13 cellular contexts compared by ENCODE assay signal in the genomic region with DNA sequence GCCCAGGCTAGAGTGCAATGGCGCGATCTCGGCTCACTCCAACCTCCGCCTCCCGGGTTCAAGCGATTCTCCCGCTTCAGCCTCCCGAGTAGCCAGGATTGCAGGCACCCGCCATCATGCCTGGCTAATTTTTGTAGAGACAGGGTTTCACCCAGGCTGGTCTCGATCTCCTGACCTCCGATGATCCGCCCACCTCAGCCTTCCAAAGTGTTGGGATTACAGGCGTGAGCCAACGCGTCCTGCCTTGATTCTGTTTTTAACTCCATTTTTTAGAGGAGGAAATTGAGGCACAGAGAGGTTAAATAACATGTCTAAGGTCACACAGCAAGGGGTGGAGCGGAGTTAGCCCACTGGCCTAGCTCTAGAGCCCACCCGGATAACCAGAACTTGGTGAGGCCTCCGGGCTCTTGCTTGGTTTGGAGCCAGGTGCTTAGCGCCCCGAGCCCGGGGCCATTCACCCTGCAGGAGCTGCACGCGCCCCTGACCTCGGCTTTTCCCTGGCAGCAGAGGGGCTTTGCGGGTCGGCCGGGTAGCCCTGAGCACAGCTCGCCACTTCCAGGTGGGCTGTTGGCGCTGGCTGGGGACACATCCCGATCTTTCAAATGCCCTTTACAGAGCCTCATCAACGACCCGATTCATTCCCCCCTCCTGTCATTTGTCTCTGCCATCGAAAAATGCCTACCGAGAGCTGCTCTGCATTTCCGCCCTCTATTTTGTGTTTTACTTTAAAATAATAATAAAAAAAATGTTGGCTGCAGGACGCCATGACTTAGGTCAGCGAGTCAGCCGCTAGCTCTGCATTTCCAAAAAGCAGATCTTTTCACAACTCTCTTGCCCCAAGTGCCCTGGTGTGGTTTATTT. TPM values are rescaled to one million over a fixed set of nuclear protein-coding genes. Genes with fewer than 3 reads are reported as not detected.
DNase-seq lines count a peak whose midpoint lies in the region; ATAC-seq and TF ChIP-seq lines count a peak whose summit lies in the region.
"Had no signal": no experiment of that assay in that cellular context is flagged by ENCODE, and none has a peak within 500 bp of the region (broad histone marks: within the 10 kb centered on the region; RNA-seq: fewer than 3 reads in every experiment).

No MANE protein-coding gene starts in this region.

- no peak overlapping the region for H3K27ac ChIP-seq in mesodermal cell (ENCODE audit: low read depth, low read length, severe bottlenecking)
- H3K27ac ChIP-seq in upper lobe of left lung: no peak overlapping the region
- no peak overlapping the region for H3K27ac ChIP-seq in left lung
- H3K27ac ChIP-seq: neutrophil, tibial artery had no signal

- H3K9me3 ChIP-seq in mesodermal cell (ENCODE audit: control insufficient read depth, low read length) (no peaks in the 10 kb centered on the region), upper lobe of left lung (no peaks in the 10 kb centered on the region), left lung (no peaks in the 10 kb centered on the region)
- H3K9me3 ChIP-seq: neutrophil, tibial artery had no signal

- no peaks in the 10 kb centered on the region for H3K36me3 ChIP-seq in mesodermal cell (ENCODE audit: control insufficient read depth, insufficient read depth, low read length)
- H3K36me3 ChIP-seq in upper lobe of left lung: no peaks in the 10 kb centered on the region
- no peaks in the 10 kb centered on the region for H3K36me3 ChIP-seq in left lung
- H3K36me3 ChIP-seq: neutrophil, tibial artery had no signal

- DNase-seq in activated naive CD8-positive, alpha-beta T cell treated with anti-CD3 and anti-CD28 coated beads, Interleukin-2, amount 50 U/mL, for 24 hours: no peak
- DNase-seq in effector memory CD8-positive, alpha-beta T cell: no peak
- DNase-seq in upper lobe of left lung: peak; percentile 7 to 57
- no peak for DNase-seq in left lung
- DNase-seq: NCI-H748 treated with DMSO at 0.1 percent for 48 hours had no signal

- H3K27me3 ChIP-seq in upper lobe of left lung (peaks cover 3 to 85% (median 35%) of the 10 kb centered on the region in 4 donors), left lung (peaks cover 100% of the 10 kb centered on the region in 2 donors)

- TF ChIP-seq CTCF in upper lobe of left lung (IDR thresholded peaks at IDR 0.05): no peak
- TF ChIP-seq CTCF in left lung (IDR thresholded peaks at IDR 0.05): no peak

- H3K36me3 Mint-ChIP-seq in activated naive CD8-positive, alpha-beta T cell: no peaks in the 10 kb centered on the region
- H3K36me3 Mint-ChIP-seq in activated naive CD8-positive, alpha-beta T cell treated with anti-CD3 and anti-CD28 coated beads, Interleukin-2, amount 50 U/mL, for 24 hours (ENCODE audit: low read depth): no peaks in the 10 kb centered on the region
- H3K36me3 Mint-ChIP-seq in effector memory CD8-positive, alpha-beta T cell (ENCODE audit: insufficient read depth): no peaks in the 10 kb centered on the region

- WGBS in mesodermal cell (ENCODE audit: insufficient coverage in 2 of 2), 2 experiments: 5 to 6% methylated on average over 30 to 35 of the region's 38 CpGs
- WGBS in upper lobe of left lung, 2 donors: 9 to 12% methylated on average over 33 to 38 of the region's 38 CpGs

- peak overlapping the region; percentile 65 for H3K4me3 Mint-ChIP-seq in activated naive CD8-positive, alpha-beta T cell
- no peak overlapping the region for H3K4me3 Mint-ChIP-seq in activated naive CD8-positive, alpha-beta T cell treated with anti-CD3 and anti-CD28 coated beads, Interleukin-2, amount 50 U/mL, for 24 hours
- peak overlapping the region; percentile 34 to 56 for H3K4me3 Mint-ChIP-seq in effector memory CD8-positive, alpha-beta T cell

- H3K4me3 ChIP-seq in mesodermal cell (ENCODE audit: extremely low read depth, insufficient read depth, low read length, poor library complexity, severe bottlenecking) (peak overlapping the region; percentile 18), upper lobe of left lung (no peak overlapping the region), left lung (no peak overlapping the region)

- H3K27me3 Mint-ChIP-seq in activated naive CD8-positive, alpha-beta T cell: peaks cover 51% of the 10 kb centered on the region
- peaks cover 86% of the 10 kb centered on the region for H3K27me3 Mint-ChIP-seq in activated naive CD8-positive, alpha-beta T cell treated with anti-CD3 and anti-CD28 coated beads, Interleukin-2, amount 50 U/mL, for 24 hours
- H3K27me3 Mint-ChIP-seq in effector memory CD8-positive, alpha-beta T cell: peaks cover 78 to 99% of the 10 kb centered on the region in 2 donors

- TF ChIP-seq POLR2A in upper lobe of left lung (IDR thresholded peaks at IDR 0.05): no peak

- no peak overlapping the region for H3K27ac Mint-ChIP-seq in activated naive CD8-positive, alpha-beta T cell
- H3K27ac Mint-ChIP-seq in activated naive CD8-positive, alpha-beta T cell treated with anti-CD3 and anti-CD28 coated beads, Interleukin-2, amount 50 U/mL, for 24 hours: no peak overlapping the region
- H3K27ac Mint-ChIP-seq in effector memory CD8-positive, alpha-beta T cell: no peak overlapping the region

- H3K9me3 Mint-ChIP-seq in activated naive CD8-positive, alpha-beta T cell (ENCODE audit: low read depth): peaks cover 3% of the 10 kb centered on the region
- H3K9me3 Mint-ChIP-seq in activated naive CD8-positive, alpha-beta T cell treated with anti-CD3 and anti-CD28 coated beads, Interleukin-2, amount 50 U/mL, for 24 hours: no peaks in the 10 kb centered on the region
- H3K9me3 Mint-ChIP-seq in effector memory CD8-positive, alpha-beta T cell: no peaks in the 10 kb centered on the region
- H3K9me3 Mint-ChIP-seq: activated naive CD4-positive, alpha-beta T cell treated with anti-CD3 and anti-CD28 coated beads, Interleukin-2, amount 50 U/mL, for 72 hours had no signal

- intact Hi-C loops in left lung (cut with DNase I): no loop called here

- H3K4me1 ChIP-seq in mesodermal cell (ENCODE audit: control insufficient read depth, insufficient read depth, low read length, poor library complexity, severe bottlenecking) (peaks cover 9% of the 10 kb centered on the region), upper lobe of left lung (peaks cover 27 to 52% (median 30%) of the 10 kb centered on the region in 4 donors), left lung (peaks cover 0 to 20% of the 10 kb centered on the region in 2 donors)

- TF ChIP-seq EP300 in upper lobe of left lung (IDR thresholded peaks at IDR 0.05): no peak

- peaks cover 42% of the 10 kb centered on the region for H3K4me1 Mint-ChIP-seq in activated naive CD8-positive, alpha-beta T cell (ENCODE audit: low read depth)
- peaks cover 34% of the 10 kb centered on the region for H3K4me1 Mint-ChIP-seq in activated naive CD8-positive, alpha-beta T cell treated with anti-CD3 and anti-CD28 coated beads, Interleukin-2, amount 50 U/mL, for 24 hours
- H3K4me1 Mint-ChIP-seq in effector memory CD8-positive, alpha-beta T cell (ENCODE audit: low read depth in 2 of 2): peaks cover 13 to 27% of the 10 kb centered on the region in 2 donors

- no peak for ATAC-seq in activated naive CD8-positive, alpha-beta T cell treated with anti-CD3 and anti-CD28 coated beads, Interleukin-2, amount 50 U/mL, for 24 hours
- no peak for ATAC-seq in effector memory CD8-positive, alpha-beta T cell (replicated peaks)
- ATAC-seq in upper lobe of left lung (ENCODE audit: low FRiP score in 2 of 2) (no peak), left lung (no peak), GM19397 (IDR thresholded peaks at IDR 0.05; ENCODE audit: unreplicated experiment) (no peak), GM21367 (IDR thresholded peaks at IDR 0.05; ENCODE audit: unreplicated experiment) (no peak)
- ATAC-seq: activated naive CD4-positive, alpha-beta T cell treated with anti-CD3 and anti-CD28 coated beads, Interleukin-2, amount 50 U/mL, for 72 hours; Right ventricle myocardium inferior had no signal

RNA-seq across cellular contexts. Expression of a gene that starts 11.2 kb away (rescaled TPM):
- polyA plus RNA-seq in mesodermal cell (2013, experiment 1 of 2): 0.77 TPM
- 0.40 TPM for polyA plus RNA-seq in mesodermal cell (2013, experiment 2 of 2)
- total RNA-seq in upper lobe of left lung: 1 to 10 TPM in 1 of 6 donors, under 1 TPM in 3, not detected in 2; 0.10 to 1.6 (median 0.50) TPM
- total RNA-seq in left lung: not detected
- total RNA-seq: Right ventricle myocardium inferior had no signal

Comparison
In these comparisons a context has a peak if more than half of its experiments do, and no peak if none do; other contexts are left out.
1. DNase-seq: peak in upper lobe of left lung (2 of 2); none in activated naive CD8-positive, alpha-beta T cell treated with anti-CD3 and anti-CD28 coated beads, Interleukin-2, amount 50 U/mL, for 24 hours (single experiment), effector memory CD8-positive, alpha-beta T cell (0 of 3) and left lung (0 of 2).